In genomic region chr11:36131719-36132349, GRCh38 we compare ENCODE assay signal across 8 cellular contexts.
DNase-seq lines count a peak whose midpoint lies in the region; ATAC-seq and TF ChIP-seq lines count a peak whose summit lies in the region.

No MANE protein-coding gene starts in this region.

- no peak overlapping the region for H3K4me3 ChIP-seq in Jurkat, Clone E6-1 (ENCODE audit: low read length)
- H3K4me3 ChIP-seq in heart left ventricle = no peak overlapping the region

- no peak for TF ChIP-seq POLR2A in heart left ventricle (IDR thresholded peaks at IDR 0.05)

- CTCF ChIA-PET in activated CD8-positive, alpha-beta T cell treated with anti-CD3 and anti-CD28 coated beads, Interleukin-2, amount 10 ng/mL, durations not matched to agents 7 days and 5 days (lab: Charles Lee) = interaction anchor here (0.6 to 2.0 kb wide), 3 partner anchors 64 to 330 kb away, joined by 3 to 10 read pairs (median 4); no protein-coding TSS in a partner anchor
- CTCF ChIA-PET in CD4-positive, alpha-beta T cell (lab: Charles Lee) = no interaction called here

- H3K27me3 ChIP-seq in heart left ventricle = peaks cover 0 to 8% (median 0%) of the 10 kb centered on the region in 9 donors
- no peaks in the 10 kb centered on the region for H3K27me3 ChIP-seq in CD4-positive, alpha-beta T cell (ENCODE audit: control insufficient read depth, insufficient read depth, low read length)

- DNase-seq in D341Med (ENCODE audit: low spot score) (peak; percentile 58), heart left ventricle (peak in 4 of 5 donors; percentile 48 to 57 (median 56)), sciatic nerve (ENCODE audit: low spot score) (peak; percentile 76)
- DNase-seq in Jurkat, Clone E6-1 (ENCODE audit: low read depth, low spot score) = peak; percentile 28
- peak; percentile 25 for DNase-seq in activated CD8-positive, alpha-beta T cell treated with anti-CD3 and anti-CD28 coated beads, Interleukin-2, amount 10 ng/mL, durations not matched to agents 7 days and 5 days
- DNase-seq in CD4-positive, alpha-beta T cell = no peak

- H3K36me3 Mint-ChIP-seq in activated CD8-positive, alpha-beta T cell treated with anti-CD3 and anti-CD28 coated beads, Interleukin-2, amount 10 ng/mL, durations not matched to agents 7 days and 5 days (ENCODE audit: low read depth) = no peaks in the 10 kb centered on the region
- H3K36me3 Mint-ChIP-seq in CD4-positive, alpha-beta T cell (ENCODE audit: low read depth) = no peaks in the 10 kb centered on the region

- no peak for ATAC-seq in activated CD8-positive, alpha-beta T cell treated with anti-CD3 and anti-CD28 coated beads, Interleukin-2, amount 10 ng/mL, durations not matched to agents 7 days and 5 days
- peak; percentile 75 to 86 (median 84) for ATAC-seq in heart left ventricle
- peak; percentile 93 for ATAC-seq in sciatic nerve
- ATAC-seq in GM21390 (IDR thresholded peaks at IDR 0.05; ENCODE audit: unreplicated experiment) = no peak
- ATAC-seq in CD4-positive, alpha-beta T cell (ENCODE audit: poor library complexity) = no peak
- ATAC-seq in HG02973 (IDR thresholded peaks at IDR 0.05; ENCODE audit: unreplicated experiment) = no peak

- intact Hi-C loops in heart left ventricle (cut with DNase I) (loop anchor here (1.0 to 10.0 kb wide), 15 partner anchors 85 to 645 kb away; partner anchors contain the start of genes FJX1 (in 3 of the 10) and LDLRAD3 (in 1 of the 10)), sciatic nerve (cut with DNase I) (no loop called here)
- intact Hi-C loops in CD4-positive, alpha-beta T cell (cut with DNase I, micrococcal nuclease) = loop anchor here (2.0 to 10.0 kb wide), 2 partner anchors 515 to 517 kb away; partner anchors contain the start of gene FJX1 (in 1 of the 2)

- no peak overlapping the region for H3K27ac ChIP-seq in heart left ventricle
- H3K27ac ChIP-seq in CD4-positive, alpha-beta T cell (ENCODE audit: low read depth, low read length) = no peak overlapping the region

- H3K4me1 ChIP-seq in heart left ventricle = peaks cover 0 to 12% (median 0%) of the 10 kb centered on the region in 12 donors

- H3K36me3 ChIP-seq in heart left ventricle = no peaks in the 10 kb centered on the region

- no peak overlapping the region for H3K4me3 Mint-ChIP-seq in activated CD8-positive, alpha-beta T cell treated with anti-CD3 and anti-CD28 coated beads, Interleukin-2, amount 10 ng/mL, durations not matched to agents 7 days and 5 days
- H3K4me3 Mint-ChIP-seq in CD4-positive, alpha-beta T cell = no peak overlapping the region

- POLR2A ChIA-PET in activated CD8-positive, alpha-beta T cell treated with anti-CD3 and anti-CD28 coated beads, Interleukin-2, amount 10 ng/mL, durations not matched to agents 7 days and 5 days (lab: Charles Lee) = no interaction called here
- POLR2A ChIA-PET in CD4-positive, alpha-beta T cell (lab: Charles Lee) = no interaction called here

- H3K9me3 Mint-ChIP-seq in activated CD8-positive, alpha-beta T cell treated with anti-CD3 and anti-CD28 coated beads, Interleukin-2, amount 10 ng/mL, durations not matched to agents 7 days and 5 days (ENCODE audit: insufficient read depth) = no peaks in the 10 kb centered on the region
- H3K9me3 Mint-ChIP-seq in CD4-positive, alpha-beta T cell = no peaks in the 10 kb centered on the region

- H3K27ac Mint-ChIP-seq in activated CD8-positive, alpha-beta T cell treated with anti-CD3 and anti-CD28 coated beads, Interleukin-2, amount 10 ng/mL, durations not matched to agents 7 days and 5 days = no peak overlapping the region
- no peak overlapping the region for H3K27ac Mint-ChIP-seq in CD4-positive, alpha-beta T cell

- H3K27me3 Mint-ChIP-seq in activated CD8-positive, alpha-beta T cell treated with anti-CD3 and anti-CD28 coated beads, Interleukin-2, amount 10 ng/mL, durations not matched to agents 7 days and 5 days (ENCODE audit: low read depth) = peaks cover 6% of the 10 kb centered on the region
- peaks cover 20% of the 10 kb centered on the region for H3K27me3 Mint-ChIP-seq in CD4-positive, alpha-beta T cell

- 41 to 50% (median 45%) methylated on average over 8 of the region's 8 CpGs for WGBS in heart left ventricle, 4 donors

- H3K9me3 ChIP-seq in heart left ventricle = no peaks in the 10 kb centered on the region
- no peaks in the 10 kb centered on the region for H3K9me3 ChIP-seq in CD4-positive, alpha-beta T cell (ENCODE audit: control insufficient read depth, low read length)

- H3K4me1 Mint-ChIP-seq in activated CD8-positive, alpha-beta T cell treated with anti-CD3 and anti-CD28 coated beads, Interleukin-2, amount 10 ng/mL, durations not matched to agents 7 days and 5 days (ENCODE audit: low read depth) = no peaks in the 10 kb centered on the region
- H3K4me1 Mint-ChIP-seq in CD4-positive, alpha-beta T cell (ENCODE audit: low read depth) = no peaks in the 10 kb centered on the region

- peak; percentile 51 to 92 (median 74) for TF ChIP-seq CTCF in heart left ventricle (IDR thresholded peaks at IDR 0.05)
- no peak for TF ChIP-seq CTCF in CD4-positive, alpha-beta T cell (IDR thresholded peaks at IDR 0.05)

Comparison
In these comparisons a context has a peak if more than half of its experiments do, and no peak if none do; other contexts are left out.
1. DNase-seq: peak in D341Med (single experiment), Jurkat, Clone E6-1 (single experiment), activated CD8-positive, alpha-beta T cell treated with anti-CD3 and anti-CD28 coated beads, Interleukin-2, amount 10 ng/mL, durations not matched to agents 7 days and 5 days (single experiment), heart left ventricle (4 of 5) and sciatic nerve (single experiment); none in CD4-positive, alpha-beta T cell (0 of 10).
2. ATAC-seq: peak in heart left ventricle (4 of 4) and sciatic nerve (single experiment); none in activated CD8-positive, alpha-beta T cell treated with anti-CD3 and anti-CD28 coated beads, Interleukin-2, amount 10 ng/mL, durations not matched to agents 7 days and 5 days (single experiment), GM21390 (single experiment), CD4-positive, alpha-beta T cell (single experiment) and HG02973 (single experiment).